Comparison of ENCODE assay signal across 9 cellular contexts in the genomic region with DNA sequence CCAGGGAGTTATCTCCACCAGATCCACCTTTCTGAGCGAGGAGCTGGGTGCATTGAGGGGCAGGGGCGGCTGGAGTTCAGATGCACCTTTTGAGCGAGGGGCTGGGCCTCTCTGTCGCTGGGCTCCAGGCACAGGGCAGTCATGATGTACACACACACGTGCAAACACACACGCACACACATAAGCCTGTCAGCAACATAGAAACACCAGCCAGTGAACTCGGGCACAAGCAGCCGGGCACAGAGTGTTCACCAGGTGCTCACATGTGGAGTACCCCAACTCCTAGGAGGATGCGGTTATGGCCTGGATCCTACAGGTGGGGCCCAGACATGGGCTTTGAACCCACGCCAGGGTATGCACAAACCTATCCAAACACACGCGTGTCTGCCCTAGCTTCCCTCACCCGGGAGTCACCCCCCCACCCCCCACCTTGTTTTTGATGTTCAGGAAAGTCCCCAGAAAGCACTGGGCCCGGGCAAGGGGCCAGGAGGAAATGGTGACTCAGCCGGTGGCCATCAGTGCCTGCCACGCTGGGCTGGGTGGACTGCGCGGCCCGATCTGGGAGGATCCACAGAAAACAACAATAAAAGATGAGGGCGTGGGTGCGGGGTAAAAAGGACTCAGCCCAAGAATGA. TPM values are rescaled to one million over a fixed set of nuclear protein-coding genes. Genes with fewer than 3 reads are reported as not detected.
DNase-seq lines count a peak whose midpoint lies in the region; ATAC-seq, FAIRE-seq and TF ChIP-seq lines count a peak whose summit lies in the region.
"Had no signal": no experiment of that assay in that cellular context is flagged by ENCODE, and none has a peak within 500 bp of the region (broad histone marks: within the 10 kb centered on the region; RNA-seq: fewer than 3 reads in every experiment).

No MANE protein-coding gene starts in this region.

- peak overlapping the region; percentile 67 for H3K9ac ChIP-seq in GM12878 (ENCODE audit: control insufficient read depth, insufficient read depth, low read length)

- ATAC-seq in GM12878 (peak; percentile 50), left colon (peak; percentile 86), HG02571 (IDR thresholded peaks at IDR 0.05; ENCODE audit: unreplicated experiment) (no peak)

- peak overlapping the region; percentile 26; the same call in 1 of the 2 replicates for H2AFZ ChIP-seq in GM12878 (ENCODE audit: control insufficient read depth, low read depth, low read length)

- H3K9me3 ChIP-seq in GM12878 (replicated peaks; ENCODE audit: control insufficient read depth, insufficient read depth, low read length): no peaks in the 10 kb centered on the region

- WGBS in GM12878 (ENCODE audit: insufficient coverage, insufficient replicate concordance, low lambda C conversion rate, missing lambda C conversion rate): 30% methylated on average over 21 of the region's 21 CpGs

- RAD21 ChIA-PET in GM12878 (lab: Charles Lee; ENCODE audit: unreplicated experiment): interaction anchor here (2.4 kb wide), 1 partner anchor 23 kb away, joined by 8 read pairs; no protein-coding TSS in a partner anchor

- H3K4me3 ChIP-seq in GM12878: peak overlapping the region; percentile 66; the same call in 1 of the 2 replicates

- SMC1A ChIA-PET in GM12878 (lab: Charles Lee; ENCODE audit: uncharacterized antibody, unreplicated experiment): interaction anchor here (1.5 kb wide), 1 partner anchor 39 kb away, joined by 3 read pairs; no protein-coding TSS in a partner anchor

- H3K27me3 ChIP-seq in GM12878 (replicated peaks in 1 of 2; ENCODE audit: control insufficient read depth in 2 of 2, insufficient read depth in 2 of 2, low read length in 1 of 2): no peaks in the 10 kb centered on the region

- DNase-seq in GM13976 (ENCODE audit: low spot score) (peak; percentile 63), T-helper 2 cell (peak; percentile 43 to 58 (median 46)), GM12878 (ENCODE audit: low read depth, low spot score) (no peak), left colon (peak; percentile 81 to 83), NAMALWA (ENCODE audit: low spot score) (no peak), GM19239 (ENCODE audit: insufficient read length, low spot score) (no peak)
- peak; percentile 47 for DNase-seq in stimulated activated CD8-positive, alpha-beta memory T cell treated with anti-CD3 and anti-CD28 coated beads, Interleukin-4, amount 100 ng/mL, for 24 hours (ENCODE audit: low read depth)

- TF ChIP-seq CTCF in GM13976 (IDR thresholded peaks at IDR 0.05; ENCODE audit: borderline replicate concordance, control extremely low read depth, extremely low read depth, insufficient read depth, missing control alignments) (no peak), GM12878 (IDR thresholded peaks at IDR 0.05 in 2 of 3, conservative IDR thresholded peaks at IDR 0.05 in 1 of 3; ENCODE audit: control insufficient read depth in 2 of 3, extremely low read depth in 1 of 3, insufficient read depth in 1 of 3, low read depth in 3 of 3, low read length in 3 of 3) (no peak)

- H3K4me1 ChIP-seq in GM12878 (ENCODE audit: control insufficient read depth, insufficient read depth, low read length): peaks cover 17% of the 10 kb centered on the region

- H3K79me2 ChIP-seq in GM12878 (ENCODE audit: control insufficient read depth, insufficient read depth, low read length): peaks cover 7% of the 10 kb centered on the region

- FAIRE-seq in GM12878 (lab: Jason Lieb, UNC): no peak
- no peak for FAIRE-seq in GM19239 (lab: Jason Lieb, UNC)

- H3K4me2 ChIP-seq in GM12878 (ENCODE audit: control insufficient read depth, insufficient read depth): peak overlapping the region; percentile 73

- in situ Hi-C loops in GM13976 (cut with MboI; ENCODE audit: low sequenced_read_pairs, unreplicated experiment): no loop called here
- in situ Hi-C loops in GM12878 (cut with MboI): no loop called here

- intact Hi-C loops in GM12878 (cut with micrococcal nuclease; ENCODE audit: unreplicated experiment): no loop called here
- intact Hi-C loops in left colon (cut with DNase I, micrococcal nuclease): no loop called here

- POLR2A ChIA-PET in GM12878 (lab: Charles Lee): interaction anchor here (1.1 to 2.8 kb wide), 2 partner anchors 24 to 150 kb away, joined by 3 to 16 read pairs; no protein-coding TSS in a partner anchor

- BruUV-seq in GM12878 (replicated peaks; lab: Mats Ljungman, UMichigan): no TSS peak

- TF ChIP-seq RAD21 in GM12878 (IDR thresholded peaks at IDR 0.05; ENCODE audit: insufficient read depth, low read depth, low read length): no peak

- CTCF ChIA-PET in GM12878 (lab: Yijun Ruan, JAX): interaction anchor here (0.6 to 1.4 kb wide), 3 partner anchors 13 to 48 kb away, joined by 3 read pairs; a partner anchor contains a TSS

- H3K36me3 ChIP-seq in GM12878 (ENCODE audit: control insufficient read depth in 2 of 2, insufficient read depth in 2 of 2, low read length in 1 of 2): no peaks in the 10 kb centered on the region

- H4K20me1 ChIP-seq in GM12878 (ENCODE audit: control insufficient read depth, insufficient read depth): no peaks in the 10 kb centered on the region

- no peak for TF ChIP-seq EP300 in GM12878 (IDR thresholded peaks at IDR 0.05; ENCODE audit: borderline replicate concordance in 1 of 2, control insufficient read depth in 1 of 2, low read depth in 2 of 2, low read length in 2 of 2)

- TF ChIP-seq POLR2A in GM12878 (IDR thresholded peaks at IDR 0.05; ENCODE audit: low read depth, low read length): no peak; the same call in 1 of the 2 replicates

- H3K27ac ChIP-seq in GM12878 (ENCODE audit: control insufficient read depth, insufficient read depth): peak overlapping the region; percentile 48

TF ChIP-seq in GM12878, 131 proteins besides CTCF, POLR2A, EP300 and RAD21 (continues in another document):
- TF ChIP-seq MYB (IDR thresholded peaks at IDR 0.05; ENCODE audit: borderline replicate concordance, low read depth, low read length): no peak
- no peak for TF ChIP-seq YY1 (IDR thresholded peaks at IDR 0.05; ENCODE audit: low read depth, low read length)
- TF ChIP-seq BCL11A (IDR thresholded peaks at IDR 0.05; ENCODE audit: low read depth, low read length): no peak
- no peak for TF ChIP-seq TARDBP (IDR thresholded peaks at IDR 0.05; ENCODE audit: borderline replicate concordance)
- no peak for TF ChIP-seq SMAD5 (IDR thresholded peaks at IDR 0.05; ENCODE audit: low read depth)
- TF ChIP-seq, protein P1, sequence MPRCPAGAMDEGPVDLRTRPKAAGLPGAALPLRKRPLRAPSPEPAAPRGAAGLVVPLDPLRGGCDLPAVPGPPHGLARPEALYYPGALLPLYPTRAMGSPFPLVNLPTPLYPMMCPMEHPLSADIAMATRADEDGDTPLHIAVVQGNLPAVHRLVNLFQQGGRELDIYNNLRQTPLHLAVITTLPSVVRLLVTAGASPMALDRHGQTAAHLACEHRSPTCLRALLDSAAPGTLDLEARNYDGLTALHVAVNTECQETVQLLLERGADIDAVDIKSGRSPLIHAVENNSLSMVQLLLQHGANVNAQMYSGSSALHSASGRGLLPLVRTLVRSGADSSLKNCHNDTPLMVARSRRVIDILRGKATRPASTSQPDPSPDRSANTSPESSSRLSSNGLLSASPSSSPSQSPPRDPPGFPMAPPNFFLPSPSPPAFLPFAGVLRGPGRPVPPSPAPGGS (IDR thresholded peaks at IDR 0.05; ENCODE audit: borderline replicate concordance, insufficient read depth, low read depth, low read length, poor library complexity, severe bottlenecking): no peak
- no peak for TF ChIP-seq PML (IDR thresholded peaks at IDR 0.05; ENCODE audit: low read length)

RNA-seq across cellular contexts. Expression of a gene that starts 13.3 kb away (rescaled TPM):
- total RNA-seq in GM12878 (2013; cell fraction: nucleolus; rRNA removed): 19.4 and 23.9 TPM in 2 replicates
- total RNA-seq in GM12878 (2014; rRNA removed) (6.8 and 8.8 TPM in 2 replicates), GM12878 (2014; rRNA removed; fragmentation: Illumina TruSeq; extraction: Trizol) (5.5 TPM in 2 replicates), GM12878 (2021) (9.3 and 10.1 TPM in 2 replicates), left colon (10 to 100 TPM; 21.0 to 27.7 TPM)
- 3.8 TPM for polyA plus RNA-seq in GM12878 (2011; ENCODE audit: low read depth)
- polyA plus RNA-seq in GM12878 (2011; rRNA removed) (4.4 and 5.2 TPM in 2 replicates), GM12878 (2014; fragmentation: Illumina TruSeq; extraction: Trizol) (4.3 and 4.7 TPM in 2 replicates), GM12878 (2014; fragmentation: Nextera tagmentation; extraction: Ambion mirVana) (1 to 10 TPM in 1 of 2 experiments, under 1 TPM in 1; 0.48 to 1.1 TPM), GM12878 (2014; rRNA removed) (9.6 and 11.1 TPM in 2 replicates), GM12878 (2016; fragmentation: Nextera tagmentation; extraction: Ambion mirVana) (1 to 10 TPM; 1.1 to 2.7 TPM)
- polyA plus RNA-seq in GM12878 (2011; cell fraction: cytosol; rRNA removed): 3.9 and 6.7 TPM in 2 replicates
- polyA plus RNA-seq in GM12878 (2011; cell fraction: nucleus; rRNA removed): 31.0 and 35.9 TPM in 2 replicates
- 6.5 and 8.6 TPM in 2 replicates for polyA plus RNA-seq in GM12878 (2012)
- 3.4 and 4.4 TPM in 2 replicates for polyA minus RNA-seq in GM12878 (2011; rRNA and poly(A)+ RNA removed)
- 2.3 and 3.7 TPM in 2 replicates for polyA minus RNA-seq in GM12878 (2011; cell fraction: cytosol; rRNA and poly(A)+ RNA removed)
- 4.4 and 8.6 TPM in 2 replicates for polyA minus RNA-seq in GM12878 (2011; cell fraction: nucleus; rRNA and poly(A)+ RNA removed)

RNA-seq across cellular contexts. Expression of a gene that starts 54.3 kb away (rescaled TPM):
- total RNA-seq in GM12878 (2013; cell fraction: nucleolus; rRNA removed): 12.0 and 14.7 TPM in 2 replicates
- total RNA-seq in GM12878 (2014; rRNA removed): 0.40 and 0.60 TPM in 2 replicates
- total RNA-seq in GM12878 (2014; rRNA removed; fragmentation: Illumina TruSeq; extraction: Trizol): 0.09 and 0.14 TPM in 2 replicates
- 0.43 and 0.87 TPM in 2 replicates for total RNA-seq in GM12878 (2021)
- 0.64 TPM for polyA plus RNA-seq in GM12878 (2011; ENCODE audit: low read depth)
- polyA plus RNA-seq in GM12878 (2011; rRNA removed): 0.45 and 0.95 TPM in 2 replicates
- polyA plus RNA-seq in GM12878 (2011; cell fraction: cytosol; rRNA removed): 1.2 and 1.5 TPM in 2 replicates
- 1.9 and 2.6 TPM in 2 replicates for polyA plus RNA-seq in GM12878 (2011; cell fraction: nucleus; rRNA removed)
- 1.4 and 1.6 TPM in 2 replicates for polyA plus RNA-seq in GM12878 (2012)
- 0.04 and 0.10 TPM in 2 replicates for polyA plus RNA-seq in GM12878 (2014; fragmentation: Illumina TruSeq; extraction: Trizol)
- under 1 TPM in 1 of 2 experiments, not detected in 1; 0.02 TPM for polyA plus RNA-seq in GM12878 (2014; fragmentation: Nextera tagmentation; extraction: Ambion mirVana)
- 0.13 and 0.31 TPM in 2 replicates for polyA plus RNA-seq in GM12878 (2014; rRNA removed)
- under 1 TPM; 0.16 TPM for polyA plus RNA-seq in GM12878 (2016; fragmentation: Nextera tagmentation; extraction: Ambion mirVana)
- polyA minus RNA-seq in GM12878 (2011; rRNA and poly(A)+ RNA removed): 1.5 and 2.3 TPM in 2 replicates
- polyA minus RNA-seq in GM12878 (2011; cell fraction: cytosol; rRNA and poly(A)+ RNA removed): 0.52 TPM in 1 of 2 replicates, not detected in the other
- polyA minus RNA-seq in GM12878 (2011; cell fraction: nucleus; rRNA and poly(A)+ RNA removed): 0.85 and 1.1 TPM in 2 replicates
- total RNA-seq in left colon: under 1 TPM in 1 of 2 donors, not detected in 1; 0.14 TPM
- total RNA-seq: T-helper 2 cell treated with Interferon-gamma antibody and Interleukin-4, amounts not matched to agents 100 ng/mL and 5 ng/mL, for 36 hours had no signal

Comparison
In these comparisons a context has a peak if more than half of its experiments do, and no peak if none do; other contexts are left out.
1. DNase-seq: peak in GM13976 (single experiment), T-helper 2 cell (5 of 5), left colon (2 of 2) and stimulated activated CD8-positive, alpha-beta memory T cell treated with anti-CD3 and anti-CD28 coated beads, Interleukin-4, amount 100 ng/mL, for 24 hours (single experiment); none in GM12878 (single experiment), NAMALWA (single experiment) and GM19239 (single experiment).